In genomic region chr4:163330828-163331628, GRCh38 we compare ENCODE assay signal across 10 cellular contexts. TPM values are rescaled to one million over a fixed set of nuclear protein-coding genes. Genes with fewer than 3 reads are reported as not detected.
DNase-seq lines count a peak whose midpoint lies in the region; ATAC-seq and TF ChIP-seq lines count a peak whose summit lies in the region.
"Had no signal": no experiment of that assay in that cellular context is flagged by ENCODE, and none has a peak within 500 bp of the region (broad histone marks: within the 10 kb centered on the region; RNA-seq: fewer than 3 reads in every experiment).

No MANE protein-coding gene starts in this region.

- H3K79me2 ChIP-seq in GM23338 (replicated peaks; ENCODE audit: insufficient read depth) = no peaks in the 10 kb centered on the region; the same call in 1 of the 2 replicates

- no peaks in the 10 kb centered on the region for H4K20me1 ChIP-seq in GM23338 (replicated peaks; ENCODE audit: insufficient read depth)

- H3K27ac Mint-ChIP-seq in GM23338 = no peak overlapping the region

- no peak overlapping the region for H3K9ac ChIP-seq in rectal smooth muscle tissue (ENCODE audit: low read length)
- H3K9ac ChIP-seq: KMS-11 had no signal

- H3K9me3 Mint-ChIP-seq in GM23338 = peaks cover 15% of the 10 kb centered on the region

- no peaks in the 10 kb centered on the region; the same call in 1 of the 2 replicates for H3F3A ChIP-seq in GM23338 (replicated peaks; ENCODE audit: low read depth)

- H3K9me2 ChIP-seq in GM23338 (ENCODE audit: insufficient read depth) = no peaks in the 10 kb centered on the region

- H3K4me3 Mint-ChIP-seq in GM23338 = peak overlapping the region; percentile 95

- H2AFZ ChIP-seq in GM23338 = peak overlapping the region; percentile 100

- peak overlapping the region; percentile 99 for H3K4me2 ChIP-seq in GM23338
- H3K4me2 ChIP-seq: KMS-11 had no signal

- H3K9me3 ChIP-seq in ascending aorta = no peaks in the 10 kb centered on the region

- H3K27ac ChIP-seq in GM23338 (ENCODE audit: low read depth) (no peak overlapping the region), ascending aorta (peak overlapping the region; percentile 73 to 90), rectal smooth muscle tissue (ENCODE audit: low read depth, low read length) (no peak overlapping the region), foreskin keratinocyte (no peak overlapping the region)
- H3K27ac ChIP-seq: brain microvascular endothelial cell, KMS-11 had no signal

- H3K4me1 ChIP-seq in GM23338 (ENCODE audit: insufficient read depth) = no peaks in the 10 kb centered on the region; the same call in 1 of the 2 replicates
- H3K4me1 ChIP-seq in ascending aorta = peaks cover 0 to 9% of the 10 kb centered on the region in 2 donors
- H3K4me1 ChIP-seq in rectal smooth muscle tissue (ENCODE audit: control insufficient read depth, insufficient read depth, low read length) = no peaks in the 10 kb centered on the region
- H3K4me1 ChIP-seq in foreskin keratinocyte = no peaks in the 10 kb centered on the region

- peaks cover 6% of the 10 kb centered on the region; the same call in 1 of the 3 replicates for H3K4me1 Mint-ChIP-seq in GM23338

- intact Hi-C loops in ascending aorta (cut with DNase I) = loop anchor here (5.0 to 10.0 kb wide), 5 partner anchors 211 to 834 kb away; no protein-coding TSS in a partner anchor

- H3K27me3 ChIP-seq in GM23338 (ENCODE audit: insufficient read depth) = peaks cover 26% of the 10 kb centered on the region
- H3K27me3 ChIP-seq in ascending aorta = no peaks in the 10 kb centered on the region
- H3K27me3 ChIP-seq in rectal smooth muscle tissue (ENCODE audit: control insufficient read depth, insufficient read depth, low read length) = peaks cover 2% of the 10 kb centered on the region
- H3K27me3 ChIP-seq in foreskin keratinocyte = peaks cover 48% of the 10 kb centered on the region

- peaks cover 21% of the 10 kb centered on the region for H3K27me3 Mint-ChIP-seq in GM23338 (ENCODE audit: insufficient read depth, low read depth, poor library complexity)

- no peak for TF ChIP-seq CTCF in GM23338 (conservative IDR thresholded peaks at IDR 0.05; ENCODE audit: low read depth in 2 of 2)
- no peak for TF ChIP-seq CTCF in ascending aorta (IDR thresholded peaks at IDR 0.05)
- TF ChIP-seq CTCF in foreskin keratinocyte (conservative IDR thresholded peaks at IDR 0.05) = no peak

- peaks cover 10% of the 10 kb centered on the region; the same call in 2 of the 3 replicates for H3K36me3 Mint-ChIP-seq in GM23338 (ENCODE audit: low read depth)

- ATAC-seq in GM23338 (no peak; the same call in 2 of the 3 replicates), foreskin keratinocyte (no peak)

- no peak for DNase-seq in GM23338 (ENCODE audit: low spot score)
- DNase-seq in ascending aorta (ENCODE audit: low spot score in 2 of 2) = no peak
- DNase-seq in left kidney (ENCODE audit: low read depth, low spot score) = peak; percentile 27
- DNase-seq in amniotic stem cell (lab: John Stamatoyannopoulos, UW) = no peak
- no peak for DNase-seq in epidermal melanocyte (ENCODE audit: insufficient read length, low spot score)
- DNase-seq in NCI-H1105 treated with DMSO at 0.1 percent for 48 hours (lab: John Stamatoyannopoulos, UW) = no peak
- no peak for DNase-seq in foreskin keratinocyte
- DNase-seq: brain microvascular endothelial cell had no signal

- H3K36me3 ChIP-seq in GM23338 (ENCODE audit: insufficient read depth) = no peaks in the 10 kb centered on the region
- H3K36me3 ChIP-seq in ascending aorta = no peaks in the 10 kb centered on the region
- H3K36me3 ChIP-seq in rectal smooth muscle tissue (ENCODE audit: control insufficient read depth, insufficient read depth, low read length) = no peaks in the 10 kb centered on the region
- H3K36me3 ChIP-seq: brain microvascular endothelial cell had no signal

- peak overlapping the region; percentile 92 for H3K4me3 ChIP-seq in GM23338
- H3K4me3 ChIP-seq in ascending aorta = peak overlapping the region; percentile 73 to 74
- peak overlapping the region; percentile 79 for H3K4me3 ChIP-seq in rectal smooth muscle tissue (ENCODE audit: low read length)

TF ChIP-seq in GM23338, 12 proteins besides CTCF, POLR2A, EP300 and RAD21:
- TF ChIP-seq ETS1 (IDR thresholded peaks at IDR 0.05) (no peak), CREB1 (CRISPR knock-in tag; IDR thresholded peaks at IDR 0.05; ENCODE audit: low read depth) (no peak), ZNF114 (CRISPR knock-in tag; IDR thresholded peaks at IDR 0.05) (no peak), POLR2AphosphoS5 (IDR thresholded peaks at IDR 0.05; ENCODE audit: low read depth) (no peak)

RNA-seq across cellular contexts. Expression of gene NPY1R, which starts 1.4 kb away (rescaled TPM):
- total RNA-seq in GM23338 (2014; rRNA removed; shearing (Covaris generic)) = 7.4 and 10.9 TPM in 2 replicates
- polyA plus RNA-seq in GM23338 (2016; fragmentation: Nextera tagmentation; extraction: Ambion mirVana) (3.1 and 3.8 TPM in 2 replicates), foreskin keratinocyte (0.03 TPM in 1 of 2 replicates, not detected in the other)
- total RNA-seq in ascending aorta (248 TPM), foreskin keratinocyte (0.04 and 0.17 TPM in 2 replicates)

RNA-seq across cellular contexts. Expression of gene NPY5R, which starts 12.7 kb away (rescaled TPM):
- total RNA-seq in GM23338 (2014; rRNA removed; shearing (Covaris generic)) = 2.4 and 3.4 TPM in 2 replicates
- polyA plus RNA-seq in GM23338 (2016; fragmentation: Nextera tagmentation; extraction: Ambion mirVana) = 1.2 and 1.8 TPM in 2 replicates
- 6.1 TPM for total RNA-seq in ascending aorta
- not detected in 2 replicates for total RNA-seq in foreskin keratinocyte
- polyA plus RNA-seq in foreskin keratinocyte = not detected in 2 replicates

Comparison
In these comparisons a context has a peak if more than half of its experiments do, and no peak if none do; other contexts are left out.
1. H3K27ac ChIP-seq: peak in ascending aorta (2 of 2); none in GM23338 (single experiment), rectal smooth muscle tissue (single experiment) and foreskin keratinocyte (single experiment).
2. RNA of gene NPY1R, which starts 1.4 kb away (total RNA-seq): 248 TPM in ascending aorta (single experiment); 7.4 to 10.9 TPM in GM23338 and 0.04 to 0.17 TPM in foreskin keratinocyte; every median in the first group is over 10 times any median in the second.
3. Peak in every context shown above with its lines, with median percentiles within 50 percentile points of each other: H3K4me3 ChIP-seq.